In the genomic region with DNA sequence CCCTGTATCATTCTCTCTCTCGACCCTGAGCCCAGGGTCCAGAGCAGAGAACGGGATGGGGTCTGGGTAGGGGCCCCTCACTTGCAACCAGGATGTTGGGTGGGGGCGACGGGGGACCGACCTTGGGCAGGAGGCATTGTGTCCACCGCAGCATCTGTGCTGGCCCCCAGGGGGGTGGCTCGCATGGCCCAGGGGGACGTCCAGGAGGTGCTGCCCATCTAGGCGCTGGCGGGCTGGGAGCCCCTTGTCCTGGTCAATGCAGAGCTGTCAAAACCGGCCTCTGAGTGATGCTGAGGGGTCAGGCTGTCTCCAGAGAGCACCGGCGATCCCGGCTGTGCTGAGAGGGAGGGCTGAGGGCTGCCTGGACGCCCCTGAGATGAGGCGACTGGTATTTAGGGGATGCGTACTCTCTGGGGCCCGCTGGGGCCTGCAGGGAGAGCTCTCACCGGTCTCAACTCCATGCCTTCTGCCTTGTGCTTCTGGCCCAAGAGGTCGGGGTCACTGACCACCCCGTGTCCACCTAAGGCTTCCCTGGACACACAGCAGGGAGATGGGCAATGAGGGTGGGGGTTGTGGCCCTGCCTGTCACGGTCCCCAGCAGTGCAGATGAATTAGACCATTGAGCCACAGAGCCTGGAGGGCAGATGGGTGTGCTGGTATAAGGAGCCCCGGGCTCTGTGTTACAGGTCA, we compare ENCODE assay signal across 8 cellular contexts.
DNase-seq lines count a peak whose midpoint lies in the region; ATAC-seq and TF ChIP-seq lines count a peak whose summit lies in the region.

No MANE protein-coding gene starts in this region.

- DNase-seq in GM10266 (ENCODE audit: extremely low spot score), result peak; percentile 6
- no peak for DNase-seq in RWPE2 (ENCODE audit: low spot score)
- peak; percentile 46 for DNase-seq in glomerular visceral epithelial cell (ENCODE audit: extremely low spot score)
- DNase-seq in retina, result peak; percentile 24
- no peak for DNase-seq in HEK293T (ENCODE audit: extremely low spot score)
- no peak for DNase-seq in MV-4-11 (lab: John Stamatoyannopoulos, UW)
- DNase-seq in AG08395 (ENCODE audit: low spot score), result no peak

- ATAC-seq in RWPE2 (ENCODE audit: low read depth), result peak; percentile 26
- ATAC-seq in GM18520 (IDR thresholded peaks at IDR 0.05; ENCODE audit: unreplicated experiment), result no peak

- H3K36me3 ChIP-seq in RWPE2 (ENCODE audit: low read depth), result peaks cover 56% of the 10 kb centered on the region

- CTCF ChIA-PET in HEK293T (lab: Yijun Ruan, JAX), result no interaction called here

- no peaks in the 10 kb centered on the region for H3K27me3 ChIP-seq in RWPE2 (ENCODE audit: insufficient read depth, poor library complexity, severe bottlenecking)

- POLR2A ChIA-PET in HEK293T (lab: Yijun Ruan, JAX), result interaction anchor here (1.0 to 6.7 kb wide), 5 partner anchors 8 to 49 kb away, joined by 3 to 46 read pairs (median 4); a partner anchor contains a TSS

- no peak overlapping the region for H3K4me3 ChIP-seq in RWPE2 (ENCODE audit: severe bottlenecking)

- peaks cover 17% of the 10 kb centered on the region for H3K4me1 ChIP-seq in RWPE2 (ENCODE audit: insufficient read depth, poor library complexity, severe bottlenecking)

- TF ChIP-seq CTCF in GM10266 (IDR thresholded peaks at IDR 0.05; ENCODE audit: control insufficient read depth, insufficient read depth, low read depth, missing control alignments) (no peak), RWPE2 (IDR thresholded peaks at IDR 0.05; ENCODE audit: poor library complexity, severe bottlenecking) (no peak)

- H3K27ac ChIP-seq in RWPE2 (ENCODE audit: poor library complexity, severe bottlenecking), result peak overlapping the region; percentile 50

- no peaks in the 10 kb centered on the region for H3K9me3 ChIP-seq in RWPE2 (ENCODE audit: severe bottlenecking)

TF ChIP-seq in HEK293T, 16 proteins besides CTCF, POLR2A, EP300 and RAD21:
- TF ChIP-seq HDGF (IDR thresholded peaks at IDR 0.05; ENCODE audit: borderline replicate concordance), result no peak
- no peak for TF ChIP-seq NFRKB (IDR thresholded peaks at IDR 0.05)
- no peak for TF ChIP-seq CTBP1 (IDR thresholded peaks at IDR 0.05; ENCODE audit: borderline replicate concordance)
- TF ChIP-seq FOXM1 (IDR thresholded peaks at IDR 0.05; ENCODE audit: borderline replicate concordance), result no peak
- TF ChIP-seq SP1 (IDR thresholded peaks at IDR 0.05), result no peak

Comparison
In these comparisons a context has a peak if more than half of its experiments do, and no peak if none do; other contexts are left out.
1. DNase-seq: peak in GM10266 (single experiment), glomerular visceral epithelial cell (single experiment) and retina (single experiment); none in RWPE2 (single experiment), HEK293T (single experiment), MV-4-11 (single experiment) and AG08395 (single experiment).